Comparison of ENCODE assay signal across 8 cellular contexts in genomic region chr9:5617749-5618148, GRCh38. TPM values are rescaled to one million over a fixed set of nuclear protein-coding genes. Genes with fewer than 3 reads are reported as not detected.
A peak's percentile ranks its signal among the peaks of the same experiment; 100 is the strongest.
DNase-seq lines count a peak whose midpoint lies in the region; ATAC-seq, FAIRE-seq and TF ChIP-seq lines count a peak whose summit lies in the region.

No MANE protein-coding gene starts in this region.

- POLR2A ChIA-PET in activated naive CD8-positive, alpha-beta T cell treated with anti-CD3 and anti-CD28 coated beads, Interleukin-2, amount 10 ng/mL, durations not matched to agents 7 days and 5 days (lab: Charles Lee) = no interaction called here

- H3K27ac ChIP-seq in breast epithelium = no peak overlapping the region

- H3K4me3 ChIP-seq in breast epithelium = no peak overlapping the region

- ATAC-seq in GM18499 (IDR thresholded peaks at IDR 0.05; ENCODE audit: insufficient read depth, unreplicated experiment) = peak; percentile 98
- peak; percentile 94 for ATAC-seq in GM21515 (IDR thresholded peaks at IDR 0.05; ENCODE audit: unreplicated experiment)
- peak; percentile 95 for ATAC-seq in HG03469 (IDR thresholded peaks at IDR 0.05; ENCODE audit: unreplicated experiment)
- ATAC-seq in activated naive CD8-positive, alpha-beta T cell treated with anti-CD3 and anti-CD28 coated beads, Interleukin-2, amount 10 ng/mL, durations not matched to agents 7 days and 5 days (ENCODE audit: low read depth) = peak; percentile 61

- no peak for DNase-seq in activated naive CD8-positive, alpha-beta T cell treated with anti-CD3 and anti-CD28 coated beads, Interleukin-2, amount 10 ng/mL, durations not matched to agents 7 days and 5 days
- DNase-seq in kidney tubule cell (ENCODE audit: low spot score) (no peak), urothelium cell line (ENCODE audit: low spot score) (no peak), LoVo (ENCODE audit: low spot score) (no peak), breast epithelium (ENCODE audit: low spot score in 2 of 2) (no peak)

- H3K9me3 Mint-ChIP-seq in activated naive CD8-positive, alpha-beta T cell treated with anti-CD3 and anti-CD28 coated beads, Interleukin-2, amount 10 ng/mL, durations not matched to agents 7 days and 5 days = no peaks in the 10 kb centered on the region

- H3K27me3 Mint-ChIP-seq in activated naive CD8-positive, alpha-beta T cell treated with anti-CD3 and anti-CD28 coated beads, Interleukin-2, amount 10 ng/mL, durations not matched to agents 7 days and 5 days = no peaks in the 10 kb centered on the region

- H3K9me3 ChIP-seq in breast epithelium = no peaks in the 10 kb centered on the region

- no peaks in the 10 kb centered on the region for H3K36me3 ChIP-seq in breast epithelium

- no peak for TF ChIP-seq POLR2A in breast epithelium (IDR thresholded peaks at IDR 0.05)

- peak overlapping the region; percentile 83 for H3K27ac Mint-ChIP-seq in activated naive CD8-positive, alpha-beta T cell treated with anti-CD3 and anti-CD28 coated beads, Interleukin-2, amount 10 ng/mL, durations not matched to agents 7 days and 5 days

- peak overlapping the region; percentile 68 for H3K4me3 Mint-ChIP-seq in activated naive CD8-positive, alpha-beta T cell treated with anti-CD3 and anti-CD28 coated beads, Interleukin-2, amount 10 ng/mL, durations not matched to agents 7 days and 5 days

- TF ChIP-seq CTCF in breast epithelium (IDR thresholded peaks at IDR 0.05) = no peak

- FAIRE-seq in urothelium cell line (lab: Jason Lieb, UNC) = no peak

- H3K36me3 Mint-ChIP-seq in activated naive CD8-positive, alpha-beta T cell treated with anti-CD3 and anti-CD28 coated beads, Interleukin-2, amount 10 ng/mL, durations not matched to agents 7 days and 5 days = peaks cover 32% of the 10 kb centered on the region

- H3K27me3 ChIP-seq in breast epithelium = no peaks in the 10 kb centered on the region

- intact Hi-C loops in breast epithelium (cut with DNase I; ENCODE audit: low total_unique reads) = no loop called here

- H3K4me1 Mint-ChIP-seq in activated naive CD8-positive, alpha-beta T cell treated with anti-CD3 and anti-CD28 coated beads, Interleukin-2, amount 10 ng/mL, durations not matched to agents 7 days and 5 days = peaks cover 18% of the 10 kb centered on the region

- no peaks in the 10 kb centered on the region for H3K4me1 ChIP-seq in breast epithelium

RNA-seq across cellular contexts. Expression of gene RIC1, which starts 11.2 kb away (rescaled TPM):
- total RNA-seq in activated naive CD8-positive, alpha-beta T cell treated with anti-CD3 and anti-CD28 coated beads, Interleukin-2, amount 10 ng/mL, durations not matched to agents 7 days and 5 days = 10 to 100 TPM; 20.7 to 21.4 TPM
- 10 to 100 TPM; 42.6 to 74.5 (median 53.1) TPM for total RNA-seq in breast epithelium
